Comparison of ENCODE assay signal across 1 cellular context in the genomic region with DNA sequence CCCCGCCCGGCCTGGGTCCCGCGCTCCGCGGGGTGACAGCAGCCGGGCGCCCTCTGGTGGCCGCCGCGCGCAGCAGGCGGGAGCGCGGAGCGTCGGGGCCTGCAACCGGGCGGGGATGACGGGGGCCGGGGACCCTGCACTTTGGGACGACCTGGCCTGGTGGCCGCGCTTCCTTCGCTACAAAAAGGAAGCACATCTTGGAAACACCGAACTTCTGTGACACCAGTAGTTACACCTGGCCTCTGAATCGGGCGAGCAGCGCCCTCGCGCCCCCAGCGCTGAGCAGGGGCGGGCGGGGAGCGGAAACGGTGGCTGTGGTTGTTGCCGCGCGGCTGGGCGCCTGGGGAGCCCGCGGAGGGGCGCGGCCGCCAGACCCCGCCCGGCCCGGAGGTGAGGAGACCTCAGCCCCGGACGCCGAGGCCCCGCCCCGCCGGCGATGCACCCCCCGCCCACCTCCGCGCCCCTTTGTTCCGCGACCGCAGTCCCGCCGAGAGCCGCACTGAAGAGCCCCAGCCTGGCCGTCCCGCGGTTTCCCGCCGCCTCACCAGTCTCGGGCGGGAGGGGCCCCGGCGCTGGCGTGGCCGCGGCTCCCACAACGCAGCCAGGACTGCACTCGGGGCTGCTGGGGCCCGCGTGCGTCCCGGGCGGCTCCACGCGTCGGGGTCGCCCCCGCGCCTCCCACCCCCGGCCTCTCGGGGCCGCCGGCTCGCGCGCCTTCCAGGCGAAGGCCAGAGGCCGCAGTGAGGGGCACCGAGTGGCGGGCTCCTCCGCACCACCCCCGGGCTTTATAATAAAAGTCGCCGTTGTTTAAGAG.
TF ChIP-seq lines count a peak whose summit lies in the region.

No MANE protein-coding gene starts in this region.

TF ChIP-seq in K562, 482 proteins besides CTCF, POLR2A, EP300 and RAD21 (continued from another document and continues in another):
- TF ChIP-seq, protein P1, sequence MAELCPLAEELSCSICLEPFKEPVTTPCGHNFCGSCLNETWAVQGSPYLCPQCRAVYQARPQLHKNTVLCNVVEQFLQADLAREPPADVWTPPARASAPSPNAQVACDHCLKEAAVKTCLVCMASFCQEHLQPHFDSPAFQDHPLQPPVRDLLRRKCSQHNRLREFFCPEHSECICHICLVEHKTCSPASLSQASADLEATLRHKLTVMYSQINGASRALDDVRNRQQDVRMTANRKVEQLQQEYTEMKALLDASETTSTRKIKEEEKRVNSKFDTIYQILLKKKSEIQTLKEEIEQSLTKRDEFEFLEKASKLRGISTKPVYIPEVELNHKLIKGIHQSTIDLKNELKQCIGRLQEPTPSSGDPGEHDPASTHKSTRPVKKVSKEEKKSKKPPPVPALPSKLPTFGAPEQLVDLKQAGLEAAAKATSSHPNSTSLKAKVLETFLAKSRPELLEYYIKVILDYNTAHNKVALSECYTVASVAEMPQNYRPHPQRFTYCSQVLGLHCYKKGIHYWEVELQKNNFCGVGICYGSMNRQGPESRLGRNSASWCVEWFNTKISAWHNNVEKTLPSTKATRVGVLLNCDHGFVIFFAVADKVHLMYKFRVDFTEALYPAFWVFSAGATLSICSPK (IDR thresholded peaks at IDR 0.05; ENCODE audit: borderline replicate concordance): no peak
- TF ChIP-seq, protein P2, sequence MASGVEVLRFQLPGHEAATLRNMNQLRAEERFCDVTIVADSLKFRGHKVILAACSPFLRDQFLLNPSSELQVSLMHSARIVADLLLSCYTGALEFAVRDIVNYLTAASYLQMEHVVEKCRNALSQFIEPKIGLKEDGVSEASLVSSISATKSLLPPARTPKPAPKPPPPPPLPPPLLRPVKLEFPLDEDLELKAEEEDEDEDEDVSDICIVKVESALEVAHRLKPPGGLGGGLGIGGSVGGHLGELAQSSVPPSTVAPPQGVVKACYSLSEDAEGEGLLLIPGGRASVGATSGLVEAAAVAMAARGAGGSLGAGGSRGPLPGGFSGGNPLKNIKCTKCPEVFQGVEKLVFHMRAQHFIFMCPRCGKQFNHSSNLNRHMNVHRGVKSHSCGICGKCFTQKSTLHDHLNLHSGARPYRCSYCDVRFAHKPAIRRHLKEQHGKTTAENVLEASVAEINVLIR (CRISPR knock-in tag; IDR thresholded peaks at IDR 0.05): no peak
- TF ChIP-seq, protein P3, sequence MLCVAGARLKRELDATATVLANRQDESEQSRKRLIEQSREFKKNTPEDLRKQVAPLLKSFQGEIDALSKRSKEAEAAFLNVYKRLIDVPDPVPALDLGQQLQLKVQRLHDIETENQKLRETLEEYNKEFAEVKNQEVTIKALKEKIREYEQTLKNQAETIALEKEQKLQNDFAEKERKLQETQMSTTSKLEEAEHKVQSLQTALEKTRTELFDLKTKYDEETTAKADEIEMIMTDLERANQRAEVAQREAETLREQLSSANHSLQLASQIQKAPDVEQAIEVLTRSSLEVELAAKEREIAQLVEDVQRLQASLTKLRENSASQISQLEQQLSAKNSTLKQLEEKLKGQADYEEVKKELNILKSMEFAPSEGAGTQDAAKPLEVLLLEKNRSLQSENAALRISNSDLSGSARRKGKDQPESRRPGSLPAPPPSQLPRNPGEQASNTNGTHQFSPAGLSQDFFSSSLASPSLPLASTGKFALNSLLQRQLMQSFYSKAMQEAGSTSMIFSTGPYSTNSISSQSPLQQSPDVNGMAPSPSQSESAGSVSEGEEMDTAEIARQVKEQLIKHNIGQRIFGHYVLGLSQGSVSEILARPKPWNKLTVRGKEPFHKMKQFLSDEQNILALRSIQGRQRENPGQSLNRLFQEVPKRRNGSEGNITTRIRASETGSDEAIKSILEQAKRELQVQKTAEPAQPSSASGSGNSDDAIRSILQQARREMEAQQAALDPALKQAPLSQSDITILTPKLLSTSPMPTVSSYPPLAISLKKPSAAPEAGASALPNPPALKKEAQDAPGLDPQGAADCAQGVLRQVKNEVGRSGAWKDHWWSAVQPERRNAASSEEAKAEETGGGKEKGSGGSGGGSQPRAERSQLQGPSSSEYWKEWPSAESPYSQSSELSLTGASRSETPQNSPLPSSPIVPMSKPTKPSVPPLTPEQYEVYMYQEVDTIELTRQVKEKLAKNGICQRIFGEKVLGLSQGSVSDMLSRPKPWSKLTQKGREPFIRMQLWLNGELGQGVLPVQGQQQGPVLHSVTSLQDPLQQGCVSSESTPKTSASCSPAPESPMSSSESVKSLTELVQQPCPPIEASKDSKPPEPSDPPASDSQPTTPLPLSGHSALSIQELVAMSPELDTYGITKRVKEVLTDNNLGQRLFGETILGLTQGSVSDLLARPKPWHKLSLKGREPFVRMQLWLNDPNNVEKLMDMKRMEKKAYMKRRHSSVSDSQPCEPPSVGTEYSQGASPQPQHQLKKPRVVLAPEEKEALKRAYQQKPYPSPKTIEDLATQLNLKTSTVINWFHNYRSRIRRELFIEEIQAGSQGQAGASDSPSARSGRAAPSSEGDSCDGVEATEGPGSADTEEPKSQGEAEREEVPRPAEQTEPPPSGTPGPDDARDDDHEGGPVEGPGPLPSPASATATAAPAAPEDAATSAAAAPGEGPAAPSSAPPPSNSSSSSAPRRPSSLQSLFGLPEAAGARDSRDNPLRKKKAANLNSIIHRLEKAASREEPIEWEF (CRISPR knock-in tag; IDR thresholded peaks at IDR 0.05): peak; percentile 43; the same call in 1 of the 2 replicates
- TF ChIP-seq ZFP36 (IDR thresholded peaks at IDR 0.05; ENCODE audit: low read depth, low read length, partially characterized antibody) (no peak), BHLHE40 (IDR thresholded peaks at IDR 0.05; ENCODE audit: low read length) (peak; percentile 39; the same call in 1 of the 2 replicates), NR2C1 (IDR thresholded peaks at IDR 0.05) (no peak), NR2C1 (tag; IDR thresholded peaks at IDR 0.05) (no peak), ZSCAN29 (IDR thresholded peaks at IDR 0.05) (no peak), GATA2 (CRISPR knock-in tag; IDR thresholded peaks at IDR 0.05) (no peak), FOXJ3 (CRISPR knock-in tag; IDR thresholded peaks at IDR 0.05) (no peak), TCFL5 (CRISPR knock-in tag; conservative IDR thresholded peaks at IDR 0.05) (no peak), SAFB2 (IDR thresholded peaks at IDR 0.05; ENCODE audit: borderline replicate concordance, low read depth, low read length, severe bottlenecking) (no peak), ZNF316 (IDR thresholded peaks at IDR 0.05) (no peak), JUN (IDR thresholded peaks at IDR 0.05; ENCODE audit: borderline replicate concordance, low read depth, low read length) (0 out of 2 replicates have a peak, but pooled peaks have one; percentile 37), JUN (CRISPR knock-in tag; IDR thresholded peaks at IDR 0.05; ENCODE audit: borderline replicate concordance) (no peak), CEBPB (tag; IDR thresholded peaks at IDR 0.05) (no peak), EZH2 (IDR thresholded peaks at IDR 0.05; ENCODE audit: borderline replicate concordance, low read depth, low read length) (no peak), CBX3 (IDR thresholded peaks at IDR 0.05; ENCODE audit: borderline replicate concordance in 1 of 2, low read length in 2 of 2) (peak in 1 of 2 experiments; percentile 84; a peak in 1 of 3 replicates), TAF15 (IDR thresholded peaks at IDR 0.05; ENCODE audit: low read depth, low read length) (no peak), MAFF (IDR thresholded peaks at IDR 0.05; ENCODE audit: low read length) (no peak), BDP1 (IDR thresholded peaks at IDR 0.05; ENCODE audit: insufficient read depth, insufficient read length) (no peak), ZNF165 (CRISPR knock-in tag; IDR thresholded peaks at IDR 0.05; ENCODE audit: borderline replicate concordance) (no peak), ZNF696 (CRISPR knock-in tag; conservative IDR thresholded peaks at IDR 0.05) (no peak), ZNF644 (tag; IDR thresholded peaks at IDR 0.05; ENCODE audit: low read depth) (no peak), CREB1 (IDR thresholded peaks at IDR 0.05) (no peak), CREB1 (CRISPR knock-in tag; IDR thresholded peaks at IDR 0.05) (no peak; the same call in 1 of the 2 replicates), MECOM (CRISPR knock-in tag; IDR thresholded peaks at IDR 0.05) (no peak), CHD1 (IDR thresholded peaks at IDR 0.05; ENCODE audit: low read length) (no peak), ZNF324 (CRISPR knock-in tag; IDR thresholded peaks at IDR 0.05) (no peak), GABPA (tag; conservative IDR thresholded peaks at IDR 0.05; ENCODE audit: low read depth) (peak; percentile 73), PHTF2 (CRISPR knock-in tag; IDR thresholded peaks at IDR 0.05) (no peak), NCOA4 (IDR thresholded peaks at IDR 0.05; ENCODE audit: partially characterized antibody) (no peak)
- TF ChIP-seq, protein P4, sequence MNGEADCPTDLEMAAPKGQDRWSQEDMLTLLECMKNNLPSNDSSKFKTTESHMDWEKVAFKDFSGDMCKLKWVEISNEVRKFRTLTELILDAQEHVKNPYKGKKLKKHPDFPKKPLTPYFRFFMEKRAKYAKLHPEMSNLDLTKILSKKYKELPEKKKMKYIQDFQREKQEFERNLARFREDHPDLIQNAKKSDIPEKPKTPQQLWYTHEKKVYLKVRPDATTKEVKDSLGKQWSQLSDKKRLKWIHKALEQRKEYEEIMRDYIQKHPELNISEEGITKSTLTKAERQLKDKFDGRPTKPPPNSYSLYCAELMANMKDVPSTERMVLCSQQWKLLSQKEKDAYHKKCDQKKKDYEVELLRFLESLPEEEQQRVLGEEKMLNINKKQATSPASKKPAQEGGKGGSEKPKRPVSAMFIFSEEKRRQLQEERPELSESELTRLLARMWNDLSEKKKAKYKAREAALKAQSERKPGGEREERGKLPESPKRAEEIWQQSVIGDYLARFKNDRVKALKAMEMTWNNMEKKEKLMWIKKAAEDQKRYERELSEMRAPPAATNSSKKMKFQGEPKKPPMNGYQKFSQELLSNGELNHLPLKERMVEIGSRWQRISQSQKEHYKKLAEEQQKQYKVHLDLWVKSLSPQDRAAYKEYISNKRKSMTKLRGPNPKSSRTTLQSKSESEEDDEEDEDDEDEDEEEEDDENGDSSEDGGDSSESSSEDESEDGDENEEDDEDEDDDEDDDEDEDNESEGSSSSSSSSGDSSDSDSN (IDR thresholded peaks at IDR 0.05; ENCODE audit: borderline replicate concordance in 1 of 2, low read depth in 2 of 2, low read length in 2 of 2): peak in 1 of 2 experiments; percentile 79; a peak in 1 of 4 replicates
- TF ChIP-seq, protein P5, sequence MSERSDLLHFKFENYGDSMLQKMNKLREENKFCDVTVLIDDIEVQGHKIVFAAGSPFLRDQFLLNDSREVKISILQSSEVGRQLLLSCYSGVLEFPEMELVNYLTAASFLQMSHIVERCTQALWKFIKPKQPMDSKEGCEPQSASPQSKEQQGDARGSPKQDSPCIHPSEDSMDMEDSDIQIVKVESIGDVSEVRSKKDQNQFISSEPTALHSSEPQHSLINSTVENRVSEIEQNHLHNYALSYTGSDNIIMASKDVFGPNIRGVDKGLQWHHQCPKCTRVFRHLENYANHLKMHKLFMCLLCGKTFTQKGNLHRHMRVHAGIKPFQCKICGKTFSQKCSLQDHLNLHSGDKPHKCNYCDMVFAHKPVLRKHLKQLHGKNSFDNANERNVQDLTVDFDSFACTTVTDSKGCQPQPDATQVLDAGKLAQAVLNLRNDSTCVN (CRISPR knock-in tag; IDR thresholded peaks at IDR 0.05): no peak
- TF ChIP-seq, protein P6, sequence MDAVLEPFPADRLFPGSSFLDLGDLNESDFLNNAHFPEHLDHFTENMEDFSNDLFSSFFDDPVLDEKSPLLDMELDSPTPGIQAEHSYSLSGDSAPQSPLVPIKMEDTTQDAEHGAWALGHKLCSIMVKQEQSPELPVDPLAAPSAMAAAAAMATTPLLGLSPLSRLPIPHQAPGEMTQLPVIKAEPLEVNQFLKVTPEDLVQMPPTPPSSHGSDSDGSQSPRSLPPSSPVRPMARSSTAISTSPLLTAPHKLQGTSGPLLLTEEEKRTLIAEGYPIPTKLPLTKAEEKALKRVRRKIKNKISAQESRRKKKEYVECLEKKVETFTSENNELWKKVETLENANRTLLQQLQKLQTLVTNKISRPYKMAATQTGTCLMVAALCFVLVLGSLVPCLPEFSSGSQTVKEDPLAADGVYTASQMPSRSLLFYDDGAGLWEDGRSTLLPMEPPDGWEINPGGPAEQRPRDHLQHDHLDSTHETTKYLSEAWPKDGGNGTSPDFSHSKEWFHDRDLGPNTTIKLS (IDR thresholded peaks at IDR 0.05; ENCODE audit: borderline replicate concordance, low read depth): peak; percentile 19; the same call in 1 of the 2 replicates
- TF ChIP-seq, protein P7, sequence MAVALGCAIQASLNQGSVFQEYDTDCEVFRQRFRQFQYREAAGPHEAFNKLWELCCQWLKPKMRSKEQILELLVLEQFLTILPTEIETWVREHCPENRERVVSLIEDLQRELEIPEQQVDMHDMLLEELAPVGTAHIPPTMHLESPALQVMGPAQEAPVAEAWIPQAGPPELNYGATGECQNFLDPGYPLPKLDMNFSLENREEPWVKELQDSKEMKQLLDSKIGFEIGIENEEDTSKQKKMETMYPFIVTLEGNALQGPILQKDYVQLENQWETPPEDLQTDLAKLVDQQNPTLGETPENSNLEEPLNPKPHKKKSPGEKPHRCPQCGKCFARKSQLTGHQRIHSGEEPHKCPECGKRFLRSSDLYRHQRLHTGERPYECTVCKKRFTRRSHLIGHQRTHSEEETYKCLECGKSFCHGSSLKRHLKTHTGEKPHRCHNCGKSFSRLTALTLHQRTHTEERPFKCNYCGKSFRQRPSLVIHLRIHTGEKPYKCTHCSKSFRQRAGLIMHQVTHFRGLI (CRISPR knock-in tag; IDR thresholded peaks at IDR 0.05): no peak
- TF ChIP-seq, protein P8, sequence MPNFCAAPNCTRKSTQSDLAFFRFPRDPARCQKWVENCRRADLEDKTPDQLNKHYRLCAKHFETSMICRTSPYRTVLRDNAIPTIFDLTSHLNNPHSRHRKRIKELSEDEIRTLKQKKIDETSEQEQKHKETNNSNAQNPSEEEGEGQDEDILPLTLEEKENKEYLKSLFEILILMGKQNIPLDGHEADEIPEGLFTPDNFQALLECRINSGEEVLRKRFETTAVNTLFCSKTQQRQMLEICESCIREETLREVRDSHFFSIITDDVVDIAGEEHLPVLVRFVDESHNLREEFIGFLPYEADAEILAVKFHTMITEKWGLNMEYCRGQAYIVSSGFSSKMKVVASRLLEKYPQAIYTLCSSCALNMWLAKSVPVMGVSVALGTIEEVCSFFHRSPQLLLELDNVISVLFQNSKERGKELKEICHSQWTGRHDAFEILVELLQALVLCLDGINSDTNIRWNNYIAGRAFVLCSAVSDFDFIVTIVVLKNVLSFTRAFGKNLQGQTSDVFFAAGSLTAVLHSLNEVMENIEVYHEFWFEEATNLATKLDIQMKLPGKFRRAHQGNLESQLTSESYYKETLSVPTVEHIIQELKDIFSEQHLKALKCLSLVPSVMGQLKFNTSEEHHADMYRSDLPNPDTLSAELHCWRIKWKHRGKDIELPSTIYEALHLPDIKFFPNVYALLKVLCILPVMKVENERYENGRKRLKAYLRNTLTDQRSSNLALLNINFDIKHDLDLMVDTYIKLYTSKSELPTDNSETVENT (CRISPR knock-in tag; IDR thresholded peaks at IDR 0.05): no peak
- TF ChIP-seq, protein P9, sequence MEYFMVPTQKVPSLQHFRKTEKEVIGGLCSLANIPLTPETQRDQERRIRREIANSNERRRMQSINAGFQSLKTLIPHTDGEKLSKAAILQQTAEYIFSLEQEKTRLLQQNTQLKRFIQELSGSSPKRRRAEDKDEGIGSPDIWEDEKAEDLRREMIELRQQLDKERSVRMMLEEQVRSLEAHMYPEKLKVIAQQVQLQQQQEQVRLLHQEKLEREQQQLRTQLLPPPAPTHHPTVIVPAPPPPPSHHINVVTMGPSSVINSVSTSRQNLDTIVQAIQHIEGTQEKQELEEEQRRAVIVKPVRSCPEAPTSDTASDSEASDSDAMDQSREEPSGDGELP (CRISPR knock-in tag; IDR thresholded peaks at IDR 0.05; ENCODE audit: borderline replicate concordance): peak; percentile 33; the same call in 1 of the 2 replicates
